ENCODE assay signal across 9 cellular contexts in genomic region chr6:2862712-2863174, GRCh38. TPM values are rescaled to one million over a fixed set of nuclear protein-coding genes. Genes with fewer than 3 reads are reported as not detected.
A peak's percentile ranks its signal among the peaks of the same experiment; 100 is the strongest.
DNase-seq lines count a peak whose midpoint lies in the region; ATAC-seq, FAIRE-seq and TF ChIP-seq lines count a peak whose summit lies in the region.
"Had no signal": no experiment of that assay in that cellular context is flagged by ENCODE, and none has a peak within 500 bp of the region (broad histone marks: within the 10 kb centered on the region; RNA-seq: fewer than 3 reads in every experiment).

No MANE protein-coding gene starts in this region.

- no peak overlapping the region for H2AFZ ChIP-seq in H1 (ENCODE audit: low read length)
- H2AFZ ChIP-seq in smooth muscle cell (ENCODE audit: low read depth) = no peak overlapping the region

- CTCF ChIA-PET in H1 (lab: Charles Lee; ENCODE audit: partially characterized antibody) = interaction anchor here (1.7 to 3.4 kb wide), 2 partner anchors 16 to 69 kb away, joined by 4 to 18 read pairs; no protein-coding TSS in a partner anchor

- in situ Hi-C loops in HAP-1 (cut with MboI; ENCODE audit: low sequenced_read_pairs) = no loop called here

- H3F3A ChIP-seq in smooth muscle cell (ENCODE audit: low read depth) = peaks cover 2% of the 10 kb centered on the region

- no peak overlapping the region for H3K18ac ChIP-seq in H1 (ENCODE audit: extremely low read depth, low read length)

- DNase-seq in H1 (ENCODE audit: low read depth in 1 of 2, low spot score in 2 of 2) (no peak), posterior cingulate gyrus (no peak), smooth muscle cell (lab: John Stamatoyannopoulos, UW; ENCODE audit: unreplicated experiment) (no peak), HAP-1 (ENCODE audit: low spot score in 2 of 2) (no peak)

- TF ChIP-seq EP300 in H1 (IDR thresholded peaks at IDR 0.05; ENCODE audit: borderline replicate concordance in 1 of 2, low read depth in 2 of 2, low read length in 2 of 2) (no peak), gastroesophageal sphincter (IDR thresholded peaks at IDR 0.05) (no peak)

- ATAC-seq in GM18519 (IDR thresholded peaks at IDR 0.05; ENCODE audit: low FRiP score, unreplicated experiment) (peak; percentile 40), GM21529 (IDR thresholded peaks at IDR 0.05; ENCODE audit: unreplicated experiment) (peak; percentile 46), HG03571 (IDR thresholded peaks at IDR 0.05; ENCODE audit: unreplicated experiment) (peak; percentile 60), gastroesophageal sphincter (no peak)

- H3K79me2 ChIP-seq in H1 (ENCODE audit: control insufficient read depth in 1 of 2, insufficient read depth in 2 of 2, low read length in 2 of 2) (no peaks in the 10 kb centered on the region), smooth muscle cell (ENCODE audit: low read depth) (no peaks in the 10 kb centered on the region)

- H3K9me3 ChIP-seq in H1 (ENCODE audit: insufficient read depth in 2 of 2, low read depth in 1 of 2, low read length in 1 of 2) (no peaks in the 10 kb centered on the region), smooth muscle cell (replicated peaks; ENCODE audit: low read depth) (no peaks in the 10 kb centered on the region), HAP-1 (no peaks in the 10 kb centered on the region), gastroesophageal sphincter (no peaks in the 10 kb centered on the region)

- H4K91ac ChIP-seq in H1 (replicated peaks; ENCODE audit: insufficient read length, low read length) = no peak overlapping the region

- FAIRE-seq in H1 (lab: Jason Lieb, UNC) = no peak

- H2BK15ac ChIP-seq in H1 (ENCODE audit: low read length) = peak overlapping the region; percentile 78; the same call in 1 of the 2 replicates

- H4K5ac ChIP-seq in H1 (ENCODE audit: insufficient read length, low read depth, low read length) = no peak overlapping the region

- no peaks in the 10 kb centered on the region for H3K79me1 ChIP-seq in H1 (ENCODE audit: low read depth, low read length)

- peaks cover 2% of the 10 kb centered on the region; the same call in 1 of the 2 replicates for H3K23me2 ChIP-seq in H1 (ENCODE audit: low read depth, low read length)

- H3K4me2 ChIP-seq in H1 (ENCODE audit: insufficient read depth in 1 of 2, low read depth in 2 of 2, low read length in 2 of 2) (no peak overlapping the region), smooth muscle cell (no peak overlapping the region)

- no peak for TF ChIP-seq POLR2A in H1 (IDR thresholded peaks at IDR 0.05; ENCODE audit: control extremely low read depth in 1 of 2, low read depth in 2 of 2, low read length in 2 of 2)
- no peak for TF ChIP-seq POLR2A in gastroesophageal sphincter (IDR thresholded peaks at IDR 0.05)

- no peak overlapping the region for H3K23ac ChIP-seq in H1 (ENCODE audit: insufficient read length)

- no peaks in the 10 kb centered on the region for H3K36me3 ChIP-seq in H1 (ENCODE audit: control insufficient read depth in 2 of 4, insufficient read depth in 4 of 4, low read length in 3 of 4)
- H3K36me3 ChIP-seq in smooth muscle cell (ENCODE audit: low read depth) = no peaks in the 10 kb centered on the region
- H3K36me3 ChIP-seq in HAP-1 (replicated peaks) = no peaks in the 10 kb centered on the region
- H3K36me3 ChIP-seq in gastroesophageal sphincter = no peaks in the 10 kb centered on the region

- no peak overlapping the region for H3K14ac ChIP-seq in H1 (ENCODE audit: insufficient read length)

- POLR2A ChIA-PET in H1 (lab: Charles Lee; ENCODE audit: partially characterized antibody) = interaction anchor here (0.6 to 1.6 kb wide), 5 partner anchors 8 to 74 kb away, joined by 3 to 5 read pairs (median 4); no protein-coding TSS in a partner anchor

- H4K8ac ChIP-seq in H1 (ENCODE audit: extremely low read depth, insufficient read depth, low read length) = no peak overlapping the region

- peak overlapping the region; percentile 43; the same call in 1 of the 2 replicates for H2AK5ac ChIP-seq in H1 (ENCODE audit: low read depth, low read length)

- no peak overlapping the region for H3K4ac ChIP-seq in H1 (replicated peaks; ENCODE audit: insufficient read length, low read depth, low read length)

- TF ChIP-seq RAD21 in H1 (IDR thresholded peaks at IDR 0.05 in 1 of 2, conservative IDR thresholded peaks at IDR 0.05 in 1 of 2; ENCODE audit: low read depth in 2 of 2, low read length in 2 of 2) = no peak

- H3K9ac ChIP-seq in H1 (replicated peaks in 1 of 4; ENCODE audit: extremely low read depth in 1 of 4, low read depth in 3 of 4, low read length in 3 of 4) = no peak overlapping the region
- no peak overlapping the region for H3K9ac ChIP-seq in smooth muscle cell (ENCODE audit: low read depth)

- no peak overlapping the region for H3K56ac ChIP-seq in H1 (replicated peaks; ENCODE audit: insufficient read length, low read depth, low read length)

- intact Hi-C loops in posterior cingulate gyrus (cut with DNase I) = no loop called here

- no peaks in the 10 kb centered on the region for H3K27me3 ChIP-seq in H1 (replicated peaks in 1 of 4; ENCODE audit: control insufficient read depth in 3 of 4, extremely low read depth in 1 of 4, insufficient read depth in 3 of 4, low read length in 3 of 4)
- H3K27me3 ChIP-seq in smooth muscle cell (ENCODE audit: low read depth) = no peaks in the 10 kb centered on the region
- H3K27me3 ChIP-seq in HAP-1 (ENCODE audit: low read depth) = no peaks in the 10 kb centered on the region
- peaks cover 3% of the 10 kb centered on the region for H3K27me3 ChIP-seq in gastroesophageal sphincter

- TF ChIP-seq CTCF in H1 (IDR thresholded peaks at IDR 0.05; ENCODE audit: control extremely low read depth in 1 of 3, insufficient read depth in 1 of 3, low read depth in 1 of 3, low read length in 3 of 3) (no peak), smooth muscle cell (IDR thresholded peaks at IDR 0.05; ENCODE audit: borderline replicate concordance, insufficient read depth, poor library complexity, severe bottlenecking) (no peak), gastroesophageal sphincter (IDR thresholded peaks at IDR 0.05) (no peak)

- no peak overlapping the region for H2BK12ac ChIP-seq in H1 (ENCODE audit: low read depth, low read length)

- no peak overlapping the region for H2BK120ac ChIP-seq in H1 (replicated peaks; ENCODE audit: low read depth, low read length)

- 88% methylated on average over 3 of the region's 3 CpGs; no CpG with 5 or more reads in 1 of the 2 experiments for WGBS in H1 (ENCODE audit: extremely low coverage in 1 of 2, insufficient coverage in 1 of 2, insufficient read length in 1 of 2, insufficient replicate concordance in 2 of 2, low coverage in 1 of 2, low lambda C conversion rate in 2 of 2, missing lambda C conversion rate in 1 of 2), 2 experiments
- WGBS in smooth muscle cell (ENCODE audit: low lambda C conversion rate) = 90% methylated on average over 3 of the region's 3 CpGs
- WGBS in gastroesophageal sphincter (ENCODE audit: low coverage in 1 of 2), 2 donors = 49 to 100% methylated on average over 2 to 3 of the region's 3 CpGs

- H3K4me1 ChIP-seq in H1 (replicated peaks in 1 of 4; ENCODE audit: control insufficient read depth in 3 of 4, insufficient read depth in 4 of 4, low read length in 3 of 4) (peaks cover 8 to 27% (median 17%) of the 10 kb centered on the region in 4 experiments), smooth muscle cell (ENCODE audit: low read depth) (peaks cover 9% of the 10 kb centered on the region), HAP-1 (peaks cover 39% of the 10 kb centered on the region), gastroesophageal sphincter (peaks cover 0 to 18% (median 3%) of the 10 kb centered on the region in 3 donors)

- H2BK20ac ChIP-seq in H1 (ENCODE audit: low read length) = no peak overlapping the region

- no peak overlapping the region for H2BK5ac ChIP-seq in H1 (ENCODE audit: low read depth, low read length)

- H3K4me3 ChIP-seq in H1 (ENCODE audit: extremely low read depth in 1 of 4, insufficient read depth in 2 of 4, low read depth in 3 of 4, low read length in 4 of 4) (no peak overlapping the region), smooth muscle cell (no peak overlapping the region), HAP-1 (no peak overlapping the region), gastroesophageal sphincter (no peak overlapping the region)
- H3K4me3 ChIP-seq: skin epidermis had no signal

- no peaks in the 10 kb centered on the region for H4K20me1 ChIP-seq in H1 (replicated peaks in 1 of 2; ENCODE audit: control insufficient read depth in 1 of 2, insufficient read depth in 2 of 2, low read length in 2 of 2)
- no peaks in the 10 kb centered on the region for H4K20me1 ChIP-seq in smooth muscle cell (ENCODE audit: low read depth)

- H3K27ac ChIP-seq in H1 (ENCODE audit: low read depth, low read length) (no peak overlapping the region), smooth muscle cell (ENCODE audit: low read depth) (no peak overlapping the region), gastroesophageal sphincter (no peak overlapping the region)

TF ChIP-seq in H1, 55 proteins besides CTCF, POLR2A, EP300 and RAD21 (continues in another document):
- TF ChIP-seq RBBP5 (IDR thresholded peaks at IDR 0.05; ENCODE audit: borderline replicate concordance, low read depth, low read length) = no peak
- TF ChIP-seq RFX5 (IDR thresholded peaks at IDR 0.05; ENCODE audit: borderline replicate concordance, low read depth, low read length) = no peak

RNA-seq across cellular contexts. Expression of gene SERPINB1, which starts 21.1 kb away (rescaled TPM):
- 17.3 and 20.0 TPM in 2 replicates for total RNA-seq in H1 (2021; fragmentation: NEBNext Ultra II Directional; extraction: Animal tissue kit (Norgen Biotek cat#: 25700))
- polyA plus RNA-seq in H1 (2011; rRNA removed) (6.1 and 8.1 TPM in 2 replicates), smooth muscle cell (17.7 and 21.9 TPM in 2 replicates)
- 10.5 TPM for polyA plus RNA-seq in H1 (2011; cell fraction: cytosol; rRNA removed)
- polyA plus RNA-seq in H1 (2011; cell fraction: nucleus; rRNA removed) = 6.2 TPM
- polyA plus RNA-seq in H1 (2012, experiment 1 of 2) = 10.7 to 16.0 TPM (median 12.9 TPM) in 4 replicates
- polyA plus RNA-seq in H1 (2012, experiment 2 of 2) = 4.4 TPM
- 11.4 TPM for polyA plus RNA-seq in H1 (2013, experiment 1 of 2)
- polyA plus RNA-seq in H1 (2013, experiment 2 of 2) = 11.6 TPM
- 6.2 and 8.8 TPM in 2 replicates for polyA minus RNA-seq in H1 (2011; rRNA and poly(A)+ RNA removed)
- polyA minus RNA-seq in H1 (2011; cell fraction: cytosol; rRNA and poly(A)+ RNA removed) = 8.2 TPM
- 8.8 TPM for polyA minus RNA-seq in H1 (2011; cell fraction: nucleus; rRNA and poly(A)+ RNA removed)
- total RNA-seq in smooth muscle cell (10.5 and 14.8 TPM in 2 replicates), gastroesophageal sphincter (10 to 100 TPM; 24.8 to 79.0 (median 45.4) TPM)

RNA-seq across cellular contexts. Expression of gene SERPINB9, which starts 40.4 kb away (rescaled TPM):
- total RNA-seq in H1 (2021; fragmentation: NEBNext Ultra II Directional; extraction: Animal tissue kit (Norgen Biotek cat#: 25700)) = 63.5 and 66.8 TPM in 2 replicates
- 53.5 and 93.8 TPM in 2 replicates for polyA plus RNA-seq in H1 (2011; rRNA removed)
- polyA plus RNA-seq in H1 (2011; cell fraction: cytosol; rRNA removed) = 58.9 TPM
- 23.5 TPM for polyA plus RNA-seq in H1 (2011; cell fraction: nucleus; rRNA removed)
- polyA plus RNA-seq in H1 (2012, experiment 1 of 2) = 56.9 to 68.1 TPM (median 58.4 TPM) in 4 replicates
- 26.8 TPM for polyA plus RNA-seq in H1 (2012, experiment 2 of 2)
- 31.2 TPM for polyA plus RNA-seq in H1 (2013, experiment 1 of 2)
- 29.8 TPM for polyA plus RNA-seq in H1 (2013, experiment 2 of 2)
- polyA minus RNA-seq in H1 (2011; rRNA and poly(A)+ RNA removed) = 100 and 149 TPM in 2 replicates
- polyA minus RNA-seq in H1 (2011; cell fraction: cytosol; rRNA and poly(A)+ RNA removed) = 53.1 TPM
- polyA minus RNA-seq in H1 (2011; cell fraction: nucleus; rRNA and poly(A)+ RNA removed) = 25.0 TPM
- 22.4 and 23.7 TPM in 2 replicates for total RNA-seq in smooth muscle cell
- polyA plus RNA-seq in smooth muscle cell = 12.9 and 14.5 TPM in 2 replicates
- 10 to 100 TPM in 1 of 4 donors, 1 to 10 TPM in 3; 5.9 to 16.6 (median 8.0) TPM for total RNA-seq in gastroesophageal sphincter
